In genomic region chr12:11834104-11834812, GRCh38 we compare ENCODE assay signal across 9 cellular contexts.
DNase-seq lines count a peak whose midpoint lies in the region; ATAC-seq, FAIRE-seq and TF ChIP-seq lines count a peak whose summit lies in the region.
"Had no signal": no experiment of that assay in that cellular context is flagged by ENCODE, and none has a peak within 500 bp of the region (broad histone marks: within the 10 kb centered on the region; RNA-seq: fewer than 3 reads in every experiment).

No MANE protein-coding gene starts in this region.

- POLR2A ChIA-PET in K562 (lab: Yijun Ruan, JAX), result no interaction called here

- peak; percentile 40 for FAIRE-seq in K562 (lab: Jason Lieb, UNC)

- no peak overlapping the region for H3K4me2 ChIP-seq in K562 (ENCODE audit: insufficient read depth, low read length)

- TF ChIP-seq RAD21 in K562 (CRISPR knock-in tag; conservative IDR thresholded peaks at IDR 0.05 in 1 of 2, IDR thresholded peaks at IDR 0.05 in 1 of 2), result no peak

- H4K20me1 ChIP-seq in K562 (replicated peaks; ENCODE audit: control insufficient read depth, insufficient read depth, low read length), result no peaks in the 10 kb centered on the region

- H3K9me3 ChIP-seq in K562 (replicated peaks; ENCODE audit: control insufficient read depth, insufficient read depth, low read depth, low read length), result no peaks in the 10 kb centered on the region

- CTCF ChIA-PET in K562 (lab: Yijun Ruan, JAX; ENCODE audit: low intra/inter-chr PET ratio), result no interaction called here

- H3K36me3 Mint-ChIP-seq in mesothelial cell of epicardium, result peaks cover 8% of the 10 kb centered on the region
- H3K36me3 Mint-ChIP-seq in T-helper 2 cell treated with Interferon-gamma antibody and Interleukin-4, amounts not matched to agents 5 μg/mL and 100 μg/mL, for 36 hours (ENCODE audit: low read depth), result peaks cover 10% of the 10 kb centered on the region

- no peak for TF ChIP-seq POLR2A in K562 (conservative IDR thresholded peaks at IDR 0.05)

- no peaks in the 10 kb centered on the region for H3K9me3 Mint-ChIP-seq in mesothelial cell of epicardium
- no peaks in the 10 kb centered on the region for H3K9me3 Mint-ChIP-seq in T-helper 2 cell treated with Interferon-gamma antibody and Interleukin-4, amounts not matched to agents 5 μg/mL and 100 μg/mL, for 36 hours

- ATAC-seq in K562, result no peak

- H3K4me3 ChIP-seq in HL-60 (replicated peaks; ENCODE audit: insufficient read depth, low read length) (no peak overlapping the region), K562 (no peak overlapping the region)

- no peak overlapping the region for H3K4me3 Mint-ChIP-seq in mesothelial cell of epicardium
- no peak overlapping the region for H3K4me3 Mint-ChIP-seq in T-helper 2 cell treated with Interferon-gamma antibody and Interleukin-4, amounts not matched to agents 5 μg/mL and 100 μg/mL, for 36 hours

- in situ Hi-C loops in Caki2 (cut with HindIII; ENCODE audit: low pct_unique_long_range_greater_than_20kb, low sequenced_read_pairs) (no loop called here), K562 (cut with MboI) (no loop called here)

- peak overlapping the region; percentile 7 for H3K27ac Mint-ChIP-seq in mesothelial cell of epicardium
- H3K27ac Mint-ChIP-seq in T-helper 2 cell treated with Interferon-gamma antibody and Interleukin-4, amounts not matched to agents 5 μg/mL and 100 μg/mL, for 36 hours, result no peak overlapping the region

- 8% methylated on average over 4 of the region's 4 CpGs for WGBS in K562 (ENCODE audit: insufficient coverage, low coverage, missing lambda C conversion rate)

- peaks cover 3 to 32% of the 10 kb centered on the region in 2 experiments; a peak in 4 of 5 replicates for H3K4me1 ChIP-seq in K562 (replicated peaks in 1 of 2; ENCODE audit: control insufficient read depth in 2 of 2, insufficient read depth in 2 of 2, low read length in 2 of 2)

- H3K27me3 Mint-ChIP-seq in mesothelial cell of epicardium (ENCODE audit: low read depth), result no peaks in the 10 kb centered on the region
- H3K27me3 Mint-ChIP-seq in T-helper 2 cell treated with Interferon-gamma antibody and Interleukin-4, amounts not matched to agents 5 μg/mL and 100 μg/mL, for 36 hours (ENCODE audit: low read depth), result no peaks in the 10 kb centered on the region

- TF ChIP-seq CTCF in HL-60 (IDR thresholded peaks at IDR 0.05; ENCODE audit: insufficient read depth, low read length), result no peak
- TF ChIP-seq CTCF in K562 (IDR thresholded peaks at IDR 0.05 in 2 of 3, conservative IDR thresholded peaks at IDR 0.05 in 1 of 3; ENCODE audit: insufficient read depth in 2 of 3, low read depth in 1 of 3, low read length in 3 of 3), result no peak
- no peak for TF ChIP-seq CTCF in mesothelial cell of epicardium (IDR thresholded peaks at IDR 0.05; ENCODE audit: unreplicated experiment)

- peaks cover 4% of the 10 kb centered on the region for H3K4me1 Mint-ChIP-seq in mesothelial cell of epicardium
- H3K4me1 Mint-ChIP-seq in T-helper 2 cell treated with Interferon-gamma antibody and Interleukin-4, amounts not matched to agents 5 μg/mL and 100 μg/mL, for 36 hours (ENCODE audit: low read depth), result peaks cover 27% of the 10 kb centered on the region

- no peaks in the 10 kb centered on the region for H3K9me1 ChIP-seq in K562 (ENCODE audit: control insufficient read depth, insufficient read depth, low read length)

- intact Hi-C loops in K562 (cut with micrococcal nuclease), result no loop called here

- H3K36me3 ChIP-seq in K562 (ENCODE audit: control insufficient read depth, insufficient read depth, low read length), result no peaks in the 10 kb centered on the region

- no peak overlapping the region for H2AFZ ChIP-seq in K562 (ENCODE audit: low read depth, low read length)

- DNase-seq in Caki2 (ENCODE audit: low read depth), result peak; percentile 70
- no peak for DNase-seq in HL-60 (ENCODE audit: low read depth in 1 of 2, low spot score in 1 of 2)
- DNase-seq in K562 (ENCODE audit: extremely low read depth in 1 of 4, low spot score in 3 of 4), result no peak
- no peak for DNase-seq in mesothelial cell of epicardium (ENCODE audit: low spot score in 2 of 2, unreplicated experiment in 2 of 2)
- no peak for DNase-seq in T-helper 2 cell treated with Interferon-gamma antibody and Interleukin-4, amounts not matched to agents 5 μg/mL and 100 μg/mL, for 36 hours (ENCODE audit: low spot score)
- no peak for DNase-seq in NCI-H2081 (lab: John Stamatoyannopoulos, UW)
- no peak for DNase-seq in SIG-M5 (lab: John Stamatoyannopoulos, UW)
- no peak for DNase-seq in effector CD4-positive, alpha-beta T cell
- DNase-seq: activated effector memory CD4-positive, alpha-beta T cell treated with anti-CD3 and anti-CD28 coated beads, Interleukin-2, amount 50 U/mL, for 16 hours had no signal

- peak overlapping the region; percentile 74 for H3K27ac ChIP-seq in HL-60 (replicated peaks)
- no peak overlapping the region for H3K27ac ChIP-seq in K562 (ENCODE audit: extremely low read depth, low read depth, low read length)

- no TSS peak for BruUV-seq in K562 (replicated peaks; lab: Mats Ljungman, UMichigan)

- no peaks in the 10 kb centered on the region for H3K79me2 ChIP-seq in K562 (ENCODE audit: control insufficient read depth, insufficient read depth, low read length)

- no peak for TF ChIP-seq EP300 in K562 (IDR thresholded peaks at IDR 0.05; ENCODE audit: low read length)

- no peak overlapping the region for H3K9ac ChIP-seq in K562 (ENCODE audit: insufficient read depth in 1 of 2, low read depth in 2 of 2, low read length in 2 of 2)

- H3K27me3 ChIP-seq in HL-60 (ENCODE audit: insufficient read depth, poor library complexity, severe bottlenecking) (no peaks in the 10 kb centered on the region), K562 (ENCODE audit: control insufficient read depth in 2 of 2, insufficient read depth in 2 of 2, low read length in 2 of 2) (no peaks in the 10 kb centered on the region)

TF ChIP-seq in K562, 482 proteins besides CTCF, POLR2A, EP300 and RAD21:
- no peak for TF ChIP-seq SMARCA5 (IDR thresholded peaks at IDR 0.05)
- TF ChIP-seq BCL6 (CRISPR knock-in tag; IDR thresholded peaks at IDR 0.05), result no peak
- TF ChIP-seq ZNF584 (CRISPR knock-in tag; IDR thresholded peaks at IDR 0.05; ENCODE audit: low read depth), result no peak
- TF ChIP-seq HMBOX1 (IDR thresholded peaks at IDR 0.05), result 0 out of 2 replicates have a peak, but pooled peaks have one; percentile 48
- TF ChIP-seq NFE2 (IDR thresholded peaks at IDR 0.05; ENCODE audit: low read depth), result peak; percentile 62
- TF ChIP-seq ZNF354B (CRISPR knock-in tag; IDR thresholded peaks at IDR 0.05), result no peak
- TF ChIP-seq C11orf30 (IDR thresholded peaks at IDR 0.05; ENCODE audit: low read depth), result 0 out of 2 replicates have a peak, but pooled peaks have one; percentile 12
- no peak for TF ChIP-seq ETV5 (CRISPR knock-in tag; IDR thresholded peaks at IDR 0.05; ENCODE audit: low read depth)
- TF ChIP-seq SP2 (IDR thresholded peaks at IDR 0.05; ENCODE audit: extremely low read depth, low read depth, low read length, poor library complexity, severe bottlenecking), result no peak
